ENCODE assay signal across 17 cellular contexts in the genomic region with DNA sequence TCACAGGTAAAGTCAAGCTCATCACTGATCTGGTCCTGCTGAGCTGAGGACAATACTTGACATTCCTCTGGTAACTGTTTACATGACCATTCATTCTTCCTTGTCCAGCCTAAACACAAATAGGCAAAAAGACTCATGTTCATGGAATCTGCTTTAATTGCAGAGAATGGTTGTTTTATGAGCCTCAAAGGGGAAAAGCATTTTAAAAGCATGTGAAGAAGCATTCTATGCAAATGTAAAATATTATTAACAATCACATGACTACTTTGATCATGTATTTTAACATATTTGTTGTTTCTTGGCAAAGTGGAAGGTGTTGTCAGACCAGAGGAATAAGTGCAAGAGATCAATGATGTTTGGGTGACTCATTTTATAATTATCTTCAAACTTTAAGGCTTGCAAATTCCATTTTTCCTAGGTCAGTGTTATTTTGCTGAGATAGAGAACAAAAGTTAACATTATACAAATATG.
DNase-seq lines count a peak whose midpoint lies in the region; ATAC-seq, FAIRE-seq and TF ChIP-seq lines count a peak whose summit lies in the region.
"Had no signal": no experiment of that assay in that cellular context is flagged by ENCODE, and none has a peak within 500 bp of the region (broad histone marks: within the 10 kb centered on the region; RNA-seq: fewer than 3 reads in every experiment).

No MANE protein-coding gene starts in this region.

- H3K4me1 ChIP-seq in mesendoderm (ENCODE audit: control insufficient read depth, low read depth, low read length), result no peaks in the 10 kb centered on the region

- H3K4me3 Mint-ChIP-seq in CD4-positive, alpha-beta T cell, result no peak overlapping the region
- H3K4me3 Mint-ChIP-seq: effector memory CD8-positive, alpha-beta T cell; stimulated activated naive CD8-positive, alpha-beta T cell treated with anti-CD3 and anti-CD28 coated beads, Interleukin-15, Interleukin-2, amounts not matched to agents 100 ng/mL and 50 ng/mL, for 24 hours had no signal

- no peak for TF ChIP-seq CTCF in CD4-positive, alpha-beta T cell (IDR thresholded peaks at IDR 0.05)

- CTCF ChIA-PET in CD4-positive, alpha-beta T cell (lab: Charles Lee), result no interaction called here

- no peak overlapping the region for H3K23ac ChIP-seq in mesendoderm (ENCODE audit: low read length)

- no peaks in the 10 kb centered on the region for H3K27me3 Mint-ChIP-seq in CD4-positive, alpha-beta T cell
- H3K27me3 Mint-ChIP-seq: effector memory CD8-positive, alpha-beta T cell; stimulated activated naive CD8-positive, alpha-beta T cell treated with anti-CD3 and anti-CD28 coated beads, Interleukin-15, Interleukin-2, amounts not matched to agents 100 ng/mL and 50 ng/mL, for 24 hours had no signal

- peaks cover 96% of the 10 kb centered on the region for H3K4me1 Mint-ChIP-seq in CD4-positive, alpha-beta T cell (ENCODE audit: low read depth)

- H3K9me3 ChIP-seq in CD4-positive, alpha-beta T cell (ENCODE audit: control insufficient read depth, low read length), result no peaks in the 10 kb centered on the region
- H3K9me3 ChIP-seq: spleen had no signal

- no peaks in the 10 kb centered on the region for H3K9me3 Mint-ChIP-seq in CD4-positive, alpha-beta T cell
- H3K9me3 Mint-ChIP-seq: effector memory CD8-positive, alpha-beta T cell; stimulated activated naive CD8-positive, alpha-beta T cell treated with anti-CD3 and anti-CD28 coated beads, Interleukin-15, Interleukin-2, amounts not matched to agents 100 ng/mL and 50 ng/mL, for 24 hours had no signal

- H3K79me1 ChIP-seq in mesendoderm (ENCODE audit: low read length), result no peaks in the 10 kb centered on the region

- no peak overlapping the region for H4K8ac ChIP-seq in mesendoderm (ENCODE audit: low read depth, low read length)

- no peak overlapping the region for H2BK120ac ChIP-seq in mesendoderm (ENCODE audit: low read depth, low read length)

- ATAC-seq in CD4-positive, alpha-beta T cell (ENCODE audit: poor library complexity), result no peak
- no peak for ATAC-seq in HG02759 (IDR thresholded peaks at IDR 0.05; ENCODE audit: unreplicated experiment)
- ATAC-seq: effector memory CD8-positive, alpha-beta T cell had no signal

- H3K36me3 Mint-ChIP-seq in CD4-positive, alpha-beta T cell (ENCODE audit: low read depth), result peaks cover 52% of the 10 kb centered on the region

- H3K18ac ChIP-seq in mesendoderm (ENCODE audit: low read length), result no peak overlapping the region

- H4K5ac ChIP-seq in mesendoderm (ENCODE audit: low read length), result no peak overlapping the region

- peak; percentile 92 for FAIRE-seq in endometrium (lab: Jason Lieb, UNC)
- FAIRE-seq: GM12892 had no signal

- no peak overlapping the region for H2BK5ac ChIP-seq in mesendoderm (ENCODE audit: low read length)

- H2BK15ac ChIP-seq in mesendoderm (replicated peaks; ENCODE audit: low read depth), result no peak overlapping the region

- DNase-seq in CD4-positive, alpha-beta T cell, result no peak
- DNase-seq in M059J (ENCODE audit: low read depth) (peak; percentile 85), mesendoderm (peak; percentile 38), RPMI8226 (no peak), activated gamma-delta T cell (lab: John Stamatoyannopoulos, UW) (no peak)
- no peak for DNase-seq in activated CD8-positive, alpha-beta memory T cell treated with anti-CD3 and anti-CD28 coated beads, Interleukin-2, amount 50 U/mL, for 48 hours
- DNase-seq: activated naive CD4-positive, alpha-beta T cell treated with Interleukin-2 at 50 U/mL for 16 hours; effector memory CD8-positive, alpha-beta T cell; glutamatergic neuron; NCI-H146; NCI-H510A treated with DMSO at 0.1 percent for 48 hours; spleen had no signal

- H3K36me3 ChIP-seq in mesendoderm (ENCODE audit: control insufficient read depth, insufficient read depth, low read length), result no peaks in the 10 kb centered on the region

- no peak overlapping the region for H3K4ac ChIP-seq in mesendoderm (ENCODE audit: low read depth, low read length)

- no peaks in the 10 kb centered on the region for H3K27me3 ChIP-seq in CD4-positive, alpha-beta T cell (ENCODE audit: control insufficient read depth, insufficient read depth, low read length)
- no peaks in the 10 kb centered on the region for H3K27me3 ChIP-seq in mesendoderm (ENCODE audit: insufficient read depth, low read length, poor library complexity)
- H3K27me3 ChIP-seq: spleen had no signal

- no peak overlapping the region for H3K4me2 ChIP-seq in mesendoderm (ENCODE audit: low read length)

- peak overlapping the region; percentile 39 for H3K27ac Mint-ChIP-seq in CD4-positive, alpha-beta T cell
- H3K27ac Mint-ChIP-seq: stimulated activated naive CD8-positive, alpha-beta T cell treated with anti-CD3 and anti-CD28 coated beads, Interleukin-15, Interleukin-2, amounts not matched to agents 100 ng/mL and 50 ng/mL, for 24 hours had no signal

- H2AK5ac ChIP-seq in mesendoderm (ENCODE audit: low read length), result no peak overlapping the region

- H3K4me3 ChIP-seq in mesendoderm (ENCODE audit: low read length), result no peak overlapping the region
- H3K4me3 ChIP-seq: spleen had no signal

- no peak overlapping the region for H3K9ac ChIP-seq in mesendoderm (ENCODE audit: low read length)

- no peak overlapping the region for H3K56ac ChIP-seq in mesendoderm (ENCODE audit: low read length)

- H3K79me2 ChIP-seq in mesendoderm (ENCODE audit: control insufficient read depth, insufficient read depth, low read length), result no peaks in the 10 kb centered on the region

- intact Hi-C loops in CD4-positive, alpha-beta T cell (cut with DNase I, micrococcal nuclease), result no loop called here

- POLR2A ChIA-PET in CD4-positive, alpha-beta T cell (lab: Charles Lee), result interaction anchor here (1.4 kb wide), 1 partner anchor 38 kb away, joined by 3 read pairs; no protein-coding TSS in a partner anchor

- H3K27ac ChIP-seq in CD4-positive, alpha-beta T cell (ENCODE audit: low read depth, low read length), result no peak overlapping the region
- H3K27ac ChIP-seq in mesendoderm (ENCODE audit: low read depth, low read length), result no peak overlapping the region
- H3K27ac ChIP-seq: C4-2B had no signal

Comparison
In these comparisons a context has a peak if more than half of its experiments do, and no peak if none do; other contexts are left out.
1. DNase-seq: peak in M059J (single experiment) and mesendoderm (single experiment); none in CD4-positive, alpha-beta T cell (0 of 10), activated CD8-positive, alpha-beta memory T cell treated with anti-CD3 and anti-CD28 coated beads, Interleukin-2, amount 50 U/mL, for 48 hours (single experiment), RPMI8226 (single experiment) and activated gamma-delta T cell (single experiment).